ENCODE assay signal across 8 cellular contexts in the genomic region with DNA sequence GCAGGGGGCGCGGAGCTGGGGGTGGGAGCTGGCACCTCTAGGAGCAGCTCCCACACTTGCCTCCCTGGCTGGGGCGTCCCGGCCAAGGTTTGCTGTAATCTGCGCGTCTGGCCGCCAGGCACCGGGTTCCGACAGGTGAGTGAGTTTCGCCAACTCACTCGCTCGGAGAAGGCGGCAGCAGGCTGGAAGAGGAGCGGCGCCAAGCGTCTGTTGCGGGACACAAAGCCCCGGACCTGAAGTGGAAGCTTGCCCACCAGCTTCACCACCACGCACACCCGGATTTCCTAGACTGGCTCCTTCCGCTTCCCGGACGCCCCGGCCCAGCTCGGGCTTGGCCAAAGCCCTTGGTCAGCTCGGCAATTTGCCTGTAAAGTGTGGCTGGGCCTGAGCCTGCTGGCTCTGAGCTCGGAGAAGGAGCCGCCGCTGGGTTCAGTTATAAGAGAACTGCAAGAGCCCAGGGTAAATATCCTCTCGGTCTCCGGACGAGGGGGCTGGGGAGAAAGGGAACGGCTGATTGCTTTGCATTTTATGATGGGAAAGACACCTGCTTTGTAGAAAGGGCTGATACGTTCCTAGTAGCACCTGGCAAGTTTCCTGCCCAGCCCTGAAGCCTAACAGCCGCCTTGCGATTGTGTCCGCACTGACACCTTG. TPM values are rescaled to one million over a fixed set of nuclear protein-coding genes. Genes with fewer than 3 reads are reported as not detected.
DNase-seq lines count a peak whose midpoint lies in the region; ATAC-seq and TF ChIP-seq lines count a peak whose summit lies in the region.

No MANE protein-coding gene starts in this region.

- CTCF ChIA-PET in CD4-positive, alpha-beta T cell (lab: Charles Lee) = no interaction called here

- peaks cover 15% of the 10 kb centered on the region for H3K4me1 Mint-ChIP-seq in CD4-positive, alpha-beta T cell (ENCODE audit: low read depth)

- intact Hi-C loops in tibial artery (cut with DNase I; ENCODE audit: low total_unique reads) = no loop called here
- intact Hi-C loops in CD4-positive, alpha-beta T cell (cut with DNase I, micrococcal nuclease) = no loop called here

- POLR2A ChIA-PET in CD4-positive, alpha-beta T cell (lab: Charles Lee) = no interaction called here

- peaks cover 55% of the 10 kb centered on the region for H3K27me3 Mint-ChIP-seq in CD4-positive, alpha-beta T cell

- no peaks in the 10 kb centered on the region for H3K9me3 Mint-ChIP-seq in CD4-positive, alpha-beta T cell

- WGBS in lung, 2 donors = 4 to 5% methylated on average over 37 of the region's 37 CpGs

- no peaks in the 10 kb centered on the region for H3K36me3 ChIP-seq in lung (ENCODE audit: control insufficient read depth in 2 of 2, insufficient read depth in 2 of 2, low read length in 2 of 2)
- no peaks in the 10 kb centered on the region for H3K36me3 ChIP-seq in tibial artery

- ATAC-seq in lung (ENCODE audit: insufficient read depth, low FRiP score) (peak; percentile 57), HG02678 (IDR thresholded peaks at IDR 0.05; ENCODE audit: unreplicated experiment) (no peak)
- ATAC-seq in CD4-positive, alpha-beta T cell (ENCODE audit: poor library complexity) = no peak

- H3K27ac ChIP-seq in lung (ENCODE audit: low read depth in 1 of 2, low read length in 1 of 2) (peak overlapping the region in 1 of 2 donors; percentile 81), tibial artery (peak overlapping the region in 1 of 2 donors; percentile 17)
- no peak overlapping the region for H3K27ac ChIP-seq in CD4-positive, alpha-beta T cell (ENCODE audit: low read depth, low read length)

- H3K27ac Mint-ChIP-seq in CD4-positive, alpha-beta T cell = no peak overlapping the region

- H3K4me3 ChIP-seq in lung (peak overlapping the region; percentile 66), tibial artery (peak overlapping the region; percentile 43 to 65)

- DNase-seq in DMS53 treated with DMSO at 0.1 percent for 48 hours (lab: John Stamatoyannopoulos, UW; ENCODE audit: unreplicated experiment) = peak; percentile 74
- peak; percentile 52 for DNase-seq in NCI-H2227 (lab: John Stamatoyannopoulos, UW; ENCODE audit: unreplicated experiment)
- peak; percentile 66 for DNase-seq in ecto neural progenitor cell (ENCODE audit: low spot score)
- peak; percentile 68 for DNase-seq in lung (ENCODE audit: low spot score)
- peak; percentile 31 to 70 for DNase-seq in tibial artery
- DNase-seq in CD4-positive, alpha-beta T cell = no peak
- no peak for DNase-seq in NCI-H524 treated with DMSO at 0.1 percent for 48 hours (lab: John Stamatoyannopoulos, UW)

- H3K4me1 ChIP-seq in lung (ENCODE audit: control insufficient read depth in 2 of 2, insufficient read depth in 2 of 2, low read length in 2 of 2) (peaks cover 0 to 13% of the 10 kb centered on the region in 2 donors), tibial artery (peaks cover 0 to 21% (median 10%) of the 10 kb centered on the region in 4 donors)

- H3K27me3 ChIP-seq in lung (ENCODE audit: control insufficient read depth, insufficient read depth) (no peaks in the 10 kb centered on the region), tibial artery (peaks cover 0 to 16% of the 10 kb centered on the region in 2 donors)
- peaks cover 41% of the 10 kb centered on the region for H3K27me3 ChIP-seq in CD4-positive, alpha-beta T cell (ENCODE audit: control insufficient read depth, insufficient read depth, low read length)

- no peak overlapping the region for H3K4me3 Mint-ChIP-seq in CD4-positive, alpha-beta T cell

- H3K9me3 ChIP-seq in lung (ENCODE audit: control insufficient read depth in 2 of 2, insufficient read depth in 1 of 2, low read length in 1 of 2) (no peaks in the 10 kb centered on the region), tibial artery (no peaks in the 10 kb centered on the region)
- no peaks in the 10 kb centered on the region for H3K9me3 ChIP-seq in CD4-positive, alpha-beta T cell (ENCODE audit: control insufficient read depth, low read length)

- H3K36me3 Mint-ChIP-seq in CD4-positive, alpha-beta T cell (ENCODE audit: low read depth) = no peaks in the 10 kb centered on the region

- TF ChIP-seq CTCF in lung (IDR thresholded peaks at IDR 0.05; ENCODE audit: control extremely low read depth, extremely low read depth) (no peak), tibial artery (IDR thresholded peaks at IDR 0.05) (no peak)
- no peak for TF ChIP-seq CTCF in CD4-positive, alpha-beta T cell (IDR thresholded peaks at IDR 0.05)

RNA-seq across cellular contexts. Expression of a gene that starts 0.5 kb away (rescaled TPM):
- 10 to 100 TPM; 12.7 to 15.1 TPM for total RNA-seq in lung
- 1 to 10 TPM; 4.1 to 9.8 TPM for polyA plus RNA-seq in lung
- not detected for total RNA-seq in CD4-positive, alpha-beta T cell

Comparison
In these comparisons a context has a peak if more than half of its experiments do, and no peak if none do; other contexts are left out.
1. DNase-seq: peak in DMS53 treated with DMSO at 0.1 percent for 48 hours (single experiment), NCI-H2227 (single experiment), ecto neural progenitor cell (single experiment), lung (single experiment) and tibial artery (2 of 2); none in CD4-positive, alpha-beta T cell (0 of 10) and NCI-H524 treated with DMSO at 0.1 percent for 48 hours (single experiment).
2. RNA of a gene that starts 0.5 kb away (total RNA-seq): 12.7 to 15.1 TPM in lung; not detected in CD4-positive, alpha-beta T cell; every median in the first group is over 10 times any median in the second.